In the genomic region with DNA sequence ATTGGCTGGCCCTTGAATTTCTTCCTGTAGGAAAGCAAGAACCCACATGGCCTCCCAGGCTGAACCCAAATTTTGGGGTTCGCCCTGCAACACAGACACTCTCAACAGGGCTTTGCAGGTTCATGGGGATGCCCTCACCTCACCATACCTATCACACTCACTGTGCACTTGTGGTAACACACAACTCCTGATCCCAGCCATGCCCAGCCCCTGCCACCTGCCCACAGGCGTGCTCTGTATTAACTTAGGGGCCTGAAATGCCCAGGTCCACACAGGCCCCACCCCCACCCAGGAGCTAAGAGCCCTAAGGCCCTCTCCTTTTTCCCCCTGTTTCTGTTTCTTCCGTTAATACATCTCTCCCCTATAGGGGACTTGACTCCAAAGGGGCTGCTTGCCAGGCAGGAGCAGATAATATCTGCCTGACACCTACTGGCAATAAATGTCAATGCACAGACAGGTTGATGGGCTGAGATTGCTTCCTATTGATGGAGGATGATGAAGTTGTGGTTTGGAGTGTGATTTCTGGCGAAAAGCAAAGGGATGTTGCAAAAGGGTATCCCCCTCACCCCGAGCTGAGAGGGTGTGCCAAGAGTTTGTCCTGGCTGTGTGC, we compare ENCODE assay signal across 10 cellular contexts.
DNase-seq lines count a peak whose midpoint lies in the region; ATAC-seq and TF ChIP-seq lines count a peak whose summit lies in the region.
"Had no signal": no experiment of that assay in that cellular context is flagged by ENCODE, and none has a peak within 500 bp of the region (broad histone marks: within the 10 kb centered on the region; RNA-seq: fewer than 3 reads in every experiment).

No MANE protein-coding gene starts in this region.

- CTCF ChIA-PET in BJ (lab: Yijun Ruan, JAX): no interaction called here

- H3K36me3 ChIP-seq in BJ (ENCODE audit: control insufficient read depth, insufficient read depth, low read length) (no peaks in the 10 kb centered on the region), GM23338 (ENCODE audit: insufficient read depth) (peaks cover 3% of the 10 kb centered on the region; the same call in 1 of the 2 replicates), RWPE2 (ENCODE audit: low read depth) (no peaks in the 10 kb centered on the region), transverse colon (no peaks in the 10 kb centered on the region)

- POLR2A ChIA-PET in BJ (lab: Charles Lee): no interaction called here

- H3K4me2 ChIP-seq in GM23338: no peak overlapping the region

- no peak for TF ChIP-seq POLR2A in transverse colon (IDR thresholded peaks at IDR 0.05)

- H3K9me3 Mint-ChIP-seq in GM23338 (peaks cover 23% of the 10 kb centered on the region), natural killer cell (no peaks in the 10 kb centered on the region)
- H3K9me3 Mint-ChIP-seq: natural killer cell treated with Interleukin-12 subunit alpha and Interleukin-12 subunit beta and Interleukin-15 and Interleukin-18, amount 100 ng/mL, for 72 hours had no signal

- H3K4me1 Mint-ChIP-seq in GM23338: peaks cover 21% of the 10 kb centered on the region
- H3K4me1 Mint-ChIP-seq in natural killer cell: no peaks in the 10 kb centered on the region
- H3K4me1 Mint-ChIP-seq: activated B cell treated with CpG ODN at 0.5 μM for 24 hours had no signal

- in situ Hi-C loops in transverse colon (cut with MboI; ENCODE audit: low pct_ligation_motif_present in 1 of 4, low pct_unique_long_range_greater_than_20kb in 1 of 4, low sequenced_read_pairs in 3 of 4): no loop called here

- TF ChIP-seq CTCF in BJ (IDR thresholded peaks at IDR 0.05; ENCODE audit: insufficient read depth, low read depth, low read length) (0 out of 2 replicates have a peak, but pooled peaks have one; percentile 21), GM23338 (conservative IDR thresholded peaks at IDR 0.05; ENCODE audit: low read depth in 2 of 2) (no peak), RWPE2 (IDR thresholded peaks at IDR 0.05; ENCODE audit: poor library complexity, severe bottlenecking) (peak; percentile 64), natural killer cell (IDR thresholded peaks at IDR 0.05) (no peak), transverse colon (IDR thresholded peaks at IDR 0.05) (peak in 2 of 5 experiments; percentile 11 to 20)

- H3K27me3 Mint-ChIP-seq in GM23338 (ENCODE audit: insufficient read depth, low read depth, poor library complexity) (peaks cover 9% of the 10 kb centered on the region), natural killer cell (ENCODE audit: low read depth in 2 of 2) (peaks cover 7 to 11% of the 10 kb centered on the region in 2 donors)

- H3K4me1 ChIP-seq in GM23338 (ENCODE audit: insufficient read depth): no peaks in the 10 kb centered on the region
- no peaks in the 10 kb centered on the region for H3K4me1 ChIP-seq in RWPE2 (ENCODE audit: insufficient read depth, poor library complexity, severe bottlenecking)
- no peaks in the 10 kb centered on the region for H3K4me1 ChIP-seq in transverse colon

- H3K79me2 ChIP-seq in GM23338 (replicated peaks; ENCODE audit: insufficient read depth): no peaks in the 10 kb centered on the region

- no peaks in the 10 kb centered on the region for H4K20me1 ChIP-seq in GM23338 (replicated peaks; ENCODE audit: insufficient read depth)

- intact Hi-C loops in natural killer cell (cut with micrococcal nuclease) (no loop called here), transverse colon (cut with DNase I; ENCODE audit: low total_unique reads) (no loop called here)

- no peak overlapping the region for H3K27ac ChIP-seq in GM23338 (ENCODE audit: low read depth)
- no peak overlapping the region for H3K27ac ChIP-seq in RWPE2 (ENCODE audit: poor library complexity, severe bottlenecking)
- no peak overlapping the region for H3K27ac ChIP-seq in transverse colon

- H3K4me3 ChIP-seq in BJ (ENCODE audit: low read depth, low read length): no peak overlapping the region
- no peak overlapping the region for H3K4me3 ChIP-seq in GM23338
- no peak overlapping the region for H3K4me3 ChIP-seq in RWPE2 (ENCODE audit: severe bottlenecking)
- H3K4me3 ChIP-seq in transverse colon: no peak overlapping the region

- TF ChIP-seq EP300 in transverse colon (IDR thresholded peaks at IDR 0.05; ENCODE audit: low read depth): no peak

- no peaks in the 10 kb centered on the region for H3K9me2 ChIP-seq in GM23338 (ENCODE audit: insufficient read depth)

- H3K4me3 Mint-ChIP-seq in GM23338: no peak overlapping the region
- H3K4me3 Mint-ChIP-seq in natural killer cell: no peak overlapping the region
- H3K4me3 Mint-ChIP-seq: activated B cell treated with CpG ODN at 0.5 μM for 24 hours; natural killer cell treated with Interleukin-12 subunit alpha and Interleukin-12 subunit beta and Interleukin-15 and Interleukin-18, amount 100 ng/mL, for 72 hours had no signal

- no peak overlapping the region for H2AFZ ChIP-seq in GM23338

- H3K9me3 ChIP-seq in RWPE2 (ENCODE audit: severe bottlenecking) (peaks cover 1% of the 10 kb centered on the region), transverse colon (no peaks in the 10 kb centered on the region)

- ATAC-seq in GM23338 (peak; percentile 94), RWPE2 (ENCODE audit: low read depth) (peak; percentile 77; the same call in 2 of the 3 replicates), natural killer cell (no peak)
- ATAC-seq: natural killer cell treated with Interleukin-12 subunit alpha and Interleukin-12 subunit beta and Interleukin-15 and Interleukin-18, amount 100 ng/mL, for 72 hours had no signal

- peaks cover 18% of the 10 kb centered on the region for H3K36me3 Mint-ChIP-seq in GM23338 (ENCODE audit: low read depth)
- H3K36me3 Mint-ChIP-seq in natural killer cell: no peaks in the 10 kb centered on the region
- H3K36me3 Mint-ChIP-seq: natural killer cell treated with Interleukin-12 subunit alpha and Interleukin-12 subunit beta and Interleukin-15 and Interleukin-18, amount 100 ng/mL, for 72 hours had no signal

- 41% methylated on average over 5 of the region's 5 CpGs; no CpG with 5 or more reads in 1 of the 2 donors for WGBS in transverse colon (ENCODE audit: low coverage in 1 of 2), 2 donors

- H3F3A ChIP-seq in GM23338 (replicated peaks; ENCODE audit: low read depth): no peaks in the 10 kb centered on the region

- H3K27me3 ChIP-seq in BJ (ENCODE audit: control insufficient read depth, insufficient read depth, low read length) (no peaks in the 10 kb centered on the region), GM23338 (ENCODE audit: insufficient read depth) (no peaks in the 10 kb centered on the region), RWPE2 (ENCODE audit: insufficient read depth, poor library complexity, severe bottlenecking) (no peaks in the 10 kb centered on the region), transverse colon (no peaks in the 10 kb centered on the region)

- no peak overlapping the region for H3K27ac Mint-ChIP-seq in GM23338
- H3K27ac Mint-ChIP-seq in natural killer cell: no peak overlapping the region
- H3K27ac Mint-ChIP-seq: activated B cell treated with CpG ODN at 0.5 μM for 24 hours; natural killer cell treated with Interleukin-12 subunit alpha and Interleukin-12 subunit beta and Interleukin-15 and Interleukin-18, amount 100 ng/mL, for 72 hours had no signal

- DNase-seq in BJ (ENCODE audit: low read depth) (no peak), GM23338 (ENCODE audit: low spot score) (no peak), RWPE2 (ENCODE audit: low spot score) (no peak), kidney tubule cell (ENCODE audit: low spot score) (peak; percentile 44), natural killer cell (no peak), transverse colon (no peak)
- DNase-seq in activated naive CD4-positive, alpha-beta T cell treated with anti-CD3 and anti-CD28 coated beads, Interleukin-2, amount 50 U/mL, for 16 hours: no peak
- DNase-seq in stimulated activated CD4-positive, alpha-beta T cell treated with anti-CD3 and anti-CD28 coated beads, Interleukin-2, amount 100 ng/mL, for 24 hours: no peak
- DNase-seq: activated B cell treated with CpG ODN at 0.5 μM for 24 hours had no signal

TF ChIP-seq in GM23338, 12 proteins besides CTCF, POLR2A, EP300 and RAD21 (continues in another document):
- TF ChIP-seq ZNF114 (CRISPR knock-in tag; IDR thresholded peaks at IDR 0.05) (no peak), EZH2 (IDR thresholded peaks at IDR 0.05; ENCODE audit: low read depth, unreplicated experiment) (no peak), EZH2phosphoT487 (IDR thresholded peaks at IDR 0.05; ENCODE audit: unreplicated experiment) (no peak), ZNF331 (CRISPR knock-in tag; IDR thresholded peaks at IDR 0.05; ENCODE audit: low read depth) (no peak), POLR2AphosphoS5 (IDR thresholded peaks at IDR 0.05; ENCODE audit: low read depth) (no peak)
- TF ChIP-seq, protein P1, sequence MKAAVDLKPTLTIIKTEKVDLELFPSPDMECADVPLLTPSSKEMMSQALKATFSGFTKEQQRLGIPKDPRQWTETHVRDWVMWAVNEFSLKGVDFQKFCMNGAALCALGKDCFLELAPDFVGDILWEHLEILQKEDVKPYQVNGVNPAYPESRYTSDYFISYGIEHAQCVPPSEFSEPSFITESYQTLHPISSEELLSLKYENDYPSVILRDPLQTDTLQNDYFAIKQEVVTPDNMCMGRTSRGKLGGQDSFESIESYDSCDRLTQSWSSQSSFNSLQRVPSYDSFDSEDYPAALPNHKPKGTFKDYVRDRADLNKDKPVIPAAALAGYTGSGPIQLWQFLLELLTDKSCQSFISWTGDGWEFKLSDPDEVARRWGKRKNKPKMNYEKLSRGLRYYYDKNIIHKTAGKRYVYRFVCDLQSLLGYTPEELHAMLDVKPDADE (IDR thresholded peaks at IDR 0.05): no peak

Comparison
In these comparisons a context has a peak if more than half of its experiments do, and no peak if none do; other contexts are left out.
1. CTCF ChIP-seq: peak in BJ (single experiment) and RWPE2 (single experiment); none in GM23338 (0 of 2) and natural killer cell (single experiment).
2. ATAC-seq: peak in GM23338 (single experiment) and RWPE2 (single experiment); none in natural killer cell (0 of 3).